ENCODE assay signal across 9 cellular contexts in genomic region chr1:212457740-212458338, GRCh38. TPM values are rescaled to one million over a fixed set of nuclear protein-coding genes. Genes with fewer than 3 reads are reported as not detected.
DNase-seq lines count a peak whose midpoint lies in the region; ATAC-seq, FAIRE-seq and TF ChIP-seq lines count a peak whose summit lies in the region.
"Had no signal": no experiment of that assay in that cellular context is flagged by ENCODE, and none has a peak within 500 bp of the region (broad histone marks: within the 10 kb centered on the region; RNA-seq: fewer than 3 reads in every experiment).

No MANE protein-coding gene starts in this region.

- CTCF ChIA-PET in GM12878 (lab: Yijun Ruan, JAX) = interaction anchor here (0.6 to 8.5 kb wide), 57 partner anchors 9 to 777 kb away, joined by 3 to 270 read pairs (median 4); partner anchors contain the start of genes DTL, INTS7, NENF and NSL1

- FAIRE-seq in GM12878 (lab: Jason Lieb, UNC) = peak; percentile 78

- no peaks in the 10 kb centered on the region for H3K36me3 ChIP-seq in GM12878 (ENCODE audit: control insufficient read depth in 2 of 2, insufficient read depth in 2 of 2, low read length in 1 of 2)
- H3K36me3 ChIP-seq in right lobe of liver = no peaks in the 10 kb centered on the region

- H3K4me3 ChIP-seq in GM12878 = no peak overlapping the region
- no peak overlapping the region for H3K4me3 ChIP-seq in right lobe of liver

- RAD21 ChIA-PET in GM12878 (lab: Charles Lee; ENCODE audit: unreplicated experiment) = interaction anchor here (0.6 to 6.1 kb wide), 13 partner anchors 21 to 778 kb away, joined by 3 to 197 read pairs (median 9); partner anchors contain the start of gene NEK2

- TF ChIP-seq RAD21 in GM12878 (IDR thresholded peaks at IDR 0.05; ENCODE audit: insufficient read depth, low read depth, low read length) = peak; percentile 77

- H2AFZ ChIP-seq in GM12878 (ENCODE audit: control insufficient read depth, low read depth, low read length) = no peak overlapping the region

- peak overlapping the region; percentile 51 for H3K27ac Mint-ChIP-seq in T-helper 17 cell
- H3K27ac Mint-ChIP-seq: activated naive CD4-positive, alpha-beta T cell treated with anti-CD3 and anti-CD28 coated beads, Interleukin-2, amount 50 U/mL, for 24 hours had no signal

- H3K79me2 ChIP-seq in GM12878 (ENCODE audit: control insufficient read depth, insufficient read depth, low read length) = no peaks in the 10 kb centered on the region

- no peak overlapping the region for H3K4me2 ChIP-seq in GM12878 (ENCODE audit: control insufficient read depth, insufficient read depth)

- no peaks in the 10 kb centered on the region; a peak in 1 of 4 replicates for H3K27me3 ChIP-seq in GM12878 (replicated peaks in 1 of 2; ENCODE audit: control insufficient read depth in 2 of 2, insufficient read depth in 2 of 2, low read length in 1 of 2)
- H3K27me3 ChIP-seq in right lobe of liver = no peaks in the 10 kb centered on the region

- WGBS in GM12878 (ENCODE audit: insufficient coverage, insufficient replicate concordance, low lambda C conversion rate, missing lambda C conversion rate) = 42% methylated on average over 8 of the region's 8 CpGs
- 38% methylated on average over 6 of the region's 8 CpGs for WGBS in right lobe of liver (ENCODE audit: insufficient coverage, low coverage, low lambda C conversion rate, missing lambda C conversion rate)

- POLR2A ChIA-PET in GM12878 (lab: Charles Lee) = interaction anchor here (1.6 to 3.0 kb wide), 2 partner anchors 43 to 387 kb away, joined by 3 to 13 read pairs; partner anchors contain the start of gene PACC1

- in situ Hi-C loops in GM12878 (cut with MboI) = loop anchor here (5.0 kb wide), 2 partner anchors 396 to 781 kb away; partner anchors contain the start of gene NEK2

- TF ChIP-seq EP300 in GM12878 (IDR thresholded peaks at IDR 0.05; ENCODE audit: borderline replicate concordance in 1 of 2, control insufficient read depth in 1 of 2, low read depth in 2 of 2, low read length in 2 of 2) = no peak

- intact Hi-C loops in GM12878 (cut with micrococcal nuclease; ENCODE audit: unreplicated experiment) (loop anchor here (1.0 to 5.0 kb wide), 6 partner anchors 18 to 387 kb away; partner anchors contain the start of gene PACC1), right lobe of liver (cut with DNase I) (loop anchor here (5.0 to 10.0 kb wide), 4 partner anchors 93 to 401 kb away; no protein-coding TSS in a partner anchor)

- H4K20me1 ChIP-seq in GM12878 (ENCODE audit: control insufficient read depth, insufficient read depth) = no peaks in the 10 kb centered on the region

- no peak overlapping the region for H3K4me3 Mint-ChIP-seq in T-helper 17 cell
- H3K4me3 Mint-ChIP-seq: activated naive CD4-positive, alpha-beta T cell treated with anti-CD3 and anti-CD28 coated beads, Interleukin-2, amount 50 U/mL, for 24 hours had no signal

- SMC1A ChIA-PET in GM12878 (lab: Charles Lee; ENCODE audit: uncharacterized antibody, unreplicated experiment) = interaction anchor here (0.7 to 6.6 kb wide), 24 partner anchors 9 to 778 kb away, joined by 3 to 168 read pairs (median 4); partner anchors contain the start of genes DTL and INTS7

- BruUV-seq in GM12878 (replicated peaks; lab: Mats Ljungman, UMichigan) = no TSS peak

- no peaks in the 10 kb centered on the region for H3K27me3 Mint-ChIP-seq in T-helper 17 cell
- H3K27me3 Mint-ChIP-seq: activated naive CD4-positive, alpha-beta T cell treated with anti-CD3 and anti-CD28 coated beads, Interleukin-2, amount 50 U/mL, for 24 hours had no signal

- no peak overlapping the region for H3K9ac ChIP-seq in GM12878 (ENCODE audit: control insufficient read depth, insufficient read depth, low read length)

- H3K4me1 Mint-ChIP-seq in T-helper 17 cell = peaks cover 2% of the 10 kb centered on the region
- H3K4me1 Mint-ChIP-seq: activated naive CD4-positive, alpha-beta T cell treated with anti-CD3 and anti-CD28 coated beads, Interleukin-2, amount 50 U/mL, for 24 hours had no signal

- H3K36me3 Mint-ChIP-seq in T-helper 17 cell (ENCODE audit: low read depth) = no peaks in the 10 kb centered on the region
- H3K36me3 Mint-ChIP-seq: activated naive CD4-positive, alpha-beta T cell treated with anti-CD3 and anti-CD28 coated beads, Interleukin-2, amount 50 U/mL, for 24 hours had no signal

- TF ChIP-seq CTCF in GM12878 (IDR thresholded peaks at IDR 0.05 in 2 of 3, conservative IDR thresholded peaks at IDR 0.05 in 1 of 3; ENCODE audit: control insufficient read depth in 2 of 3, extremely low read depth in 1 of 3, insufficient read depth in 1 of 3, low read depth in 3 of 3, low read length in 3 of 3) (peak; percentile 55 to 69 (median 66)), right lobe of liver (IDR thresholded peaks at IDR 0.05) (peak; percentile 33 to 55 (median 48))

- TF ChIP-seq POLR2A in GM12878 (IDR thresholded peaks at IDR 0.05; ENCODE audit: low read depth, low read length) (no peak), right lobe of liver (IDR thresholded peaks at IDR 0.05) (no peak)

- peak; percentile 50 for DNase-seq in EH (ENCODE audit: low read depth)
- peak; percentile 54 for DNase-seq in M059J (ENCODE audit: low read depth)
- DNase-seq in T-helper 17 cell = peak in 1 of 3 donors; percentile 28
- no peak for DNase-seq in GM12878 (ENCODE audit: low read depth, low spot score)
- peak in 1 of 3 donors; percentile 35 for DNase-seq in right lobe of liver
- DNase-seq in stimulated activated naive CD8-positive, alpha-beta T cell treated with anti-CD3 and anti-CD28 coated beads, Interleukin-15, Interleukin-2, amounts not matched to agents 100 U/mL and 50 U/mL, for 24 hours = peak; percentile 78
- DNase-seq in OCI-M2 (lab: John Stamatoyannopoulos, UW; ENCODE audit: unreplicated experiment) = no peak

- ATAC-seq in T-helper 17 cell (no peak), GM12878 (peak; percentile 59), right lobe of liver (peak in 3 of 4 donors; percentile 34 to 37 (median 36)), GM19455 (IDR thresholded peaks at IDR 0.05; ENCODE audit: unreplicated experiment) (no peak)
- no peak for ATAC-seq in stimulated activated naive CD8-positive, alpha-beta T cell treated with anti-CD3 and anti-CD28 coated beads, Interleukin-15, Interleukin-2, amounts not matched to agents 100 U/mL and 50 U/mL, for 24 hours

- H3K27ac ChIP-seq in GM12878 (ENCODE audit: control insufficient read depth, insufficient read depth) (no peak overlapping the region), right lobe of liver (no peak overlapping the region)

- H3K9me3 ChIP-seq in T-helper 17 cell (ENCODE audit: control insufficient read depth, low read length, poor library complexity, severe bottlenecking) = no peaks in the 10 kb centered on the region
- no peaks in the 10 kb centered on the region; the same call in 2 of the 3 replicates for H3K9me3 ChIP-seq in GM12878 (replicated peaks; ENCODE audit: control insufficient read depth, insufficient read depth, low read length)
- no peaks in the 10 kb centered on the region for H3K9me3 ChIP-seq in right lobe of liver

- H3K4me1 ChIP-seq in GM12878 (ENCODE audit: control insufficient read depth, insufficient read depth, low read length) (no peaks in the 10 kb centered on the region), right lobe of liver (no peaks in the 10 kb centered on the region)

TF ChIP-seq in GM12878, 131 proteins besides CTCF, POLR2A, EP300 and RAD21 (continues in another document):
- no peak for TF ChIP-seq GABPA (IDR thresholded peaks at IDR 0.05; ENCODE audit: low read depth)

RNA-seq across cellular contexts. Expression of gene NENF, which starts 25.1 kb away (rescaled TPM):
- total RNA-seq in M059J (2014; rRNA removed; shearing (Covaris generic)) = 80.0 and 109 TPM in 2 replicates
- total RNA-seq in T-helper 17 cell (10 to 100 TPM; 15.4 to 23.3 TPM), GM12878 (2014; rRNA removed) (47.2 and 52.1 TPM in 2 replicates), GM12878 (2014; rRNA removed; fragmentation: Illumina TruSeq; extraction: Trizol) (38.7 and 39.4 TPM in 2 replicates), GM12878 (2021) (49.1 and 49.4 TPM in 2 replicates), right lobe of liver (10 to 100 TPM; 23.0 to 49.0 (median 27.9) TPM)
- 12.1 and 13.1 TPM in 2 replicates for total RNA-seq in GM12878 (2013; cell fraction: nucleolus; rRNA removed)
- 41.5 TPM for polyA plus RNA-seq in GM12878 (2011; ENCODE audit: low read depth)
- polyA plus RNA-seq in GM12878 (2011; rRNA removed) (37.6 and 46.0 TPM in 2 replicates), GM12878 (2014; fragmentation: Illumina TruSeq; extraction: Trizol) (35.5 and 37.1 TPM in 2 replicates), GM12878 (2014; fragmentation: Nextera tagmentation; extraction: Ambion mirVana) (10 to 100 TPM in 1 of 2 experiments, 1 to 10 TPM in 1; 5.1 to 19.3 TPM), GM12878 (2014; rRNA removed) (53.0 and 54.2 TPM in 2 replicates), GM12878 (2016; fragmentation: Nextera tagmentation; extraction: Ambion mirVana) (10 to 100 TPM; 10.8 to 83.4 TPM)
- 35.5 and 41.4 TPM in 2 replicates for polyA plus RNA-seq in GM12878 (2011; cell fraction: cytosol; rRNA removed)
- 10.9 and 13.3 TPM in 2 replicates for polyA plus RNA-seq in GM12878 (2011; cell fraction: nucleus; rRNA removed)
- polyA plus RNA-seq in GM12878 (2012) = 44.1 and 53.3 TPM in 2 replicates
- polyA minus RNA-seq in GM12878 (2011; rRNA and poly(A)+ RNA removed) = 9.2 and 15.1 TPM in 2 replicates
- polyA minus RNA-seq in GM12878 (2011; cell fraction: cytosol; rRNA and poly(A)+ RNA removed) = 6.0 and 6.1 TPM in 2 replicates
- polyA minus RNA-seq in GM12878 (2011; cell fraction: nucleus; rRNA and poly(A)+ RNA removed) = 1.9 and 2.2 TPM in 2 replicates

RNA-seq across cellular contexts. Expression of gene PACC1, which starts 43.2 kb away (rescaled TPM):
- total RNA-seq in M059J (2014; rRNA removed; shearing (Covaris generic)) = 12.6 and 14.6 TPM in 2 replicates
- total RNA-seq in T-helper 17 cell (1 to 10 TPM; 4.7 to 8.2 TPM), GM12878 (2014; rRNA removed) (20.7 and 22.3 TPM in 2 replicates), GM12878 (2014; rRNA removed; fragmentation: Illumina TruSeq; extraction: Trizol) (20.7 and 22.1 TPM in 2 replicates), GM12878 (2021) (21.0 and 25.9 TPM in 2 replicates), right lobe of liver (1 to 10 TPM in 5 of 6 experiments, under 1 TPM in 1; 0.88 to 3.3 (median 1.7) TPM)
- total RNA-seq in GM12878 (2013; cell fraction: nucleolus; rRNA removed) = 37.7 and 40.3 TPM in 2 replicates
- polyA plus RNA-seq in GM12878 (2011; ENCODE audit: low read depth) = 4.2 TPM
- polyA plus RNA-seq in GM12878 (2011; rRNA removed) (25.1 and 29.7 TPM in 2 replicates), GM12878 (2014; fragmentation: Illumina TruSeq; extraction: Trizol) (17.8 and 18.0 TPM in 2 replicates), GM12878 (2014; fragmentation: Nextera tagmentation; extraction: Ambion mirVana) (10 to 100 TPM; 16.1 to 17.2 TPM), GM12878 (2014; rRNA removed) (21.2 and 25.2 TPM in 2 replicates), GM12878 (2016; fragmentation: Nextera tagmentation; extraction: Ambion mirVana) (10 to 100 TPM; 16.7 to 18.0 TPM)
- polyA plus RNA-seq in GM12878 (2011; cell fraction: cytosol; rRNA removed) = 37.9 and 45.4 TPM in 2 replicates
- 33.3 and 33.7 TPM in 2 replicates for polyA plus RNA-seq in GM12878 (2011; cell fraction: nucleus; rRNA removed)
- 6.9 and 8.4 TPM in 2 replicates for polyA plus RNA-seq in GM12878 (2012)
- polyA minus RNA-seq in GM12878 (2011; rRNA and poly(A)+ RNA removed) = 50.9 and 59.4 TPM in 2 replicates
- 18.0 and 20.0 TPM in 2 replicates for polyA minus RNA-seq in GM12878 (2011; cell fraction: cytosol; rRNA and poly(A)+ RNA removed)
- polyA minus RNA-seq in GM12878 (2011; cell fraction: nucleus; rRNA and poly(A)+ RNA removed) = 19.0 and 38.4 TPM in 2 replicates

Comparison
In these comparisons a context has a peak if more than half of its experiments do, and no peak if none do; other contexts are left out.
1. DNase-seq: peak in EH (single experiment), M059J (single experiment) and stimulated activated naive CD8-positive, alpha-beta T cell treated with anti-CD3 and anti-CD28 coated beads, Interleukin-15, Interleukin-2, amounts not matched to agents 100 U/mL and 50 U/mL, for 24 hours (single experiment); none in GM12878 (single experiment) and OCI-M2 (single experiment).
2. ATAC-seq: peak in GM12878 (single experiment) and right lobe of liver (3 of 4); none in T-helper 17 cell (single experiment), stimulated activated naive CD8-positive, alpha-beta T cell treated with anti-CD3 and anti-CD28 coated beads, Interleukin-15, Interleukin-2, amounts not matched to agents 100 U/mL and 50 U/mL, for 24 hours (single experiment) and GM19455 (single experiment).